In genomic region chr1:108109295-108109973, GRCh38 we compare ENCODE assay signal across 5 cellular contexts.
"Had no signal": no experiment of that assay in that cellular context is flagged by ENCODE, and none has a peak within 500 bp of the region (broad histone marks: within the 10 kb centered on the region; RNA-seq: fewer than 3 reads in every experiment).

No MANE protein-coding gene starts in this region.

- DNase-seq: H9, HCEC 1CT, IMR-90 had no signal

- H3K27ac Mint-ChIP-seq: GM23338, H9 had no signal

- H3K4me3 Mint-ChIP-seq: GM23338, H9 had no signal

- H3K4me3 ChIP-seq: GM23338, K562 had no signal

- H3K4me1 Mint-ChIP-seq: GM23338, H9 had no signal

- H3K9me3 Mint-ChIP-seq: GM23338 had no signal

- ATAC-seq: GM23338, K562 had no signal
